33 cellular contexts compared by ENCODE assay signal in the genomic region with DNA sequence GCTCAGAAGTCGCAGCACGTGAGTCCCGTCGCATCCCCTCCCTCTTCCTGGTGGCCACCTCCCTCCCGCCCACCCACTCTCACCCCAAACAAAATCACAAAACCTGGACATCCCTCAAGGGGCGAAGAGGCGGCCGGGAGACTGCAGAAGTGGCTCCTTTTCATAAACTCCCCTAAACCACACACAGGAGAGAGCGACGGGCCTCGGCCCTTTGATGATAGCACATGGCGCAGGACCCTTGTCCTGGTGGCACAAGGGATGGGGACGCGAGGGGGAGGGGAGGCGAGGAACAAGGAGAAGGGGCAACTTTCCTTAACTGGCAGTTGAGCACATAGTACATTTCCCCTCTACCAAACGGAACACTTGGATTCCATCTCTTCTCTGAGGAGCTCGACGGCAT. TPM values are rescaled to one million over a fixed set of nuclear protein-coding genes. Genes with fewer than 3 reads are reported as not detected.
"Had no signal": no experiment of that assay in that cellular context is flagged by ENCODE, and none has a peak within 500 bp of the region (broad histone marks: within the 10 kb centered on the region; RNA-seq: fewer than 3 reads in every experiment).

No MANE protein-coding gene starts in this region.

- DNase-seq: naive B cell; naive thymus-derived CD8-positive, alpha-beta T cell; nephron progenitor cell; nucleus accumbens; psoas muscle; right cardiac atrium; sigmoid colon; small intestine; stimulated activated CD4-positive, alpha-beta T cell treated with anti-CD3 and anti-CD28 coated beads, Interleukin-15, amount 100 ng/mL, for 24 hours; stimulated activated CD4-positive, alpha-beta T cell treated with anti-CD3 and anti-CD28 coated beads, Interleukin-2, amount 100 ng/mL, for 24 hours; stimulated activated CD4-positive, alpha-beta T cell treated with anti-CD3 and anti-CD28 coated beads, Interleukin-4, amount 100 ng/mL, for 1 hour; stimulated activated CD4-positive, alpha-beta T cell treated with anti-CD3 and anti-CD28 coated beads, Interleukin-4, amount 100 ng/mL, for 4 hours; stimulated activated CD8-positive, alpha-beta memory T cell treated with anti-CD3 and anti-CD28 coated beads, Interleukin-4, amount 100 ng/mL, for 48 hours; stimulated activated naive CD4-positive, alpha-beta T cell; stimulated activated naive CD8-positive, alpha-beta T cell treated with anti-CD3 and anti-CD28 coated beads, Interleukin-15, amount 100 ng/mL, for 72 hours; stimulated activated naive CD8-positive, alpha-beta T cell treated with anti-CD3 and anti-CD28 coated beads, Interleukin-15, Interleukin-2, amounts not matched to agents 100 U/mL and 50 U/mL, for 24 hours; substantia nigra; testis; tibial artery; transverse colon; upper lobe of right lung; uterus had no signal

- H3K9me3 ChIP-seq: neutrophil, pancreas, psoas muscle, right lobe of liver, sigmoid colon, suprapubic skin, testis, tibial artery, transverse colon, upper lobe of right lung, uterus had no signal

- H3K36me3 ChIP-seq: neutrophil, right lobe of liver, uterus had no signal

- H3K4me1 ChIP-seq: pancreas, psoas muscle, right lobe of liver, sigmoid colon, suprapubic skin, testis, tibial artery, transverse colon, upper lobe of right lung, uterus had no signal

- H3K27me3 ChIP-seq: pancreas, right lobe of liver, sigmoid colon, suprapubic skin, testis, tibial artery, transverse colon, upper lobe of right lung, uterus had no signal

- H3K4me3 ChIP-seq: pancreas, psoas muscle, right lobe of liver, sigmoid colon, suprapubic skin, testis, tibial artery, transverse colon, upper lobe of right lung, uterus had no signal

- ATAC-seq: naive thymus-derived CD8-positive, alpha-beta T cell; natural killer cell treated with Interleukin-12 subunit alpha and Interleukin-12 subunit beta and Interleukin-15 and Interleukin-18, amount 100 ng/mL, for 72 hours; pancreas; psoas muscle; right cardiac atrium; right lobe of liver; stimulated activated memory B cell treated with anti-CD40 and anti-IgM and Interleukin-4, amounts not matched to agents 10 μg/mL and 1 μg/mL and 100 μg/mL, for 72 hours; stimulated activated naive CD8-positive, alpha-beta T cell treated with anti-CD3 and anti-CD28 coated beads, Interleukin-15, amount 100 ng/mL, for 72 hours; stimulated activated naive CD8-positive, alpha-beta T cell treated with anti-CD3 and anti-CD28 coated beads, Interleukin-15, Interleukin-2, amounts not matched to agents 100 U/mL and 50 U/mL, for 24 hours; upper lobe of right lung had no signal

- H3K27ac ChIP-seq: neutrophil, pancreas, psoas muscle, right lobe of liver, sigmoid colon, suprapubic skin, testis, tibial artery, transverse colon, upper lobe of right lung, uterus had no signal

RNA-seq across cellular contexts. Expression of gene GBX2, which starts 44.0 kb away (rescaled TPM):
- total RNA-seq: naive thymus-derived CD8-positive, alpha-beta T cell; natural killer cell treated with Interleukin-12 subunit alpha and Interleukin-12 subunit beta and Interleukin-15 and Interleukin-18, amount 100 ng/mL, for 72 hours; omental fat pad; pancreas; progenitor cell of endocrine pancreas; psoas muscle; renal cortical epithelial cell; right cardiac atrium; right lobe of liver; sigmoid colon; skeletal muscle tissue; transverse colon; upper lobe of right lung; urinary bladder; uterus had no signal
- polyA plus RNA-seq: naive thymus-derived CD8-positive, alpha-beta T cell; pancreas; psoas muscle; right cardiac atrium; sigmoid colon; small intestine; urinary bladder had no signal
